In the genomic region with DNA sequence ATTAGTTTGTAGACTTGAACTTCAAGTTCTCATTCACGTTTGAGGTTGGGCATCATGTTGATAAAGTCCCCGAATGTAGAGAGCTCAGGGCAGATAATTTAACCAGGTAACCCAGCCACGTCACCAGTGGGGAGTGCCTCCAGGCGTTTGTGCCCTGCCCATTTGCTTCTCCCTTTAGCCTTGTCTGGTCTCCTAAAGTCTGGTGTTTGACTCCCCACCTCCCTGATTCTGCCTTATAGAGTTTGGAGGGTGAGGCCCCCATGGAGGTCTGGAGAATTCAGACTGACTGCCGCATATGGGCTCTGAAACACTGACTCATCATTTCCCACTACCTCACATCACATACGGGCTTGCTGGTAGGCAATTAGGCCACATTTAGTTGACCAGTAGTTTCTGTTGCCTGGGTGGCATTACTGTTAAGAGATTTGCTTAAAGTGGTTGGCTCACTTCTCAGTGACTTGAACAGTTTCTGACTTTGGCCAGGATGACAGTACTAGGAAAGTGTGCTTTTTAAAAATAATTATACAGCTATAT, we compare ENCODE assay signal across 22 cellular contexts.
DNase-seq lines count a peak whose midpoint lies in the region; ATAC-seq, FAIRE-seq and TF ChIP-seq lines count a peak whose summit lies in the region.
"Had no signal": no experiment of that assay in that cellular context is flagged by ENCODE, and none has a peak within 500 bp of the region (broad histone marks: within the 10 kb centered on the region; RNA-seq: fewer than 3 reads in every experiment).

No MANE protein-coding gene starts in this region.

- no peak overlapping the region for H3K4ac ChIP-seq in mesenchymal stem cell (ENCODE audit: low read depth in 1 of 2, low read length in 2 of 2)

- FAIRE-seq in HepG2 (lab: Jason Lieb, UNC), result no peak
- FAIRE-seq: endometrium had no signal

- 96% methylated on average over 6 of the region's 6 CpGs for WGBS in HepG2 (ENCODE audit: low lambda C conversion rate)
- WGBS in right lobe of liver (ENCODE audit: insufficient coverage, low coverage, low lambda C conversion rate, missing lambda C conversion rate), result 84% methylated on average over 5 of the region's 6 CpGs
- 100% methylated on average over 3 of the region's 6 CpGs for WGBS in mesenchymal stem cell

- no peaks in the 10 kb centered on the region for H3K9me3 ChIP-seq in HepG2 (ENCODE audit: low read length)
- no peaks in the 10 kb centered on the region for H3K9me3 ChIP-seq in right lobe of liver
- no peaks in the 10 kb centered on the region for H3K9me3 ChIP-seq in mesenchymal stem cell (ENCODE audit: control insufficient read depth, low read length)
- H3K9me3 ChIP-seq in A673 (ENCODE audit: low read depth, low read length, poor library complexity, severe bottlenecking), result no peaks in the 10 kb centered on the region
- H3K9me3 ChIP-seq: body of pancreas, colonic mucosa, Peyer's patch, suprapubic skin had no signal

- H3K4me2 ChIP-seq in HepG2 (ENCODE audit: low read depth, low read length) (no peak overlapping the region), mesenchymal stem cell (ENCODE audit: low read length, poor library complexity, severe bottlenecking) (no peak overlapping the region)

- H3K27me3 ChIP-seq in HepG2 (ENCODE audit: control insufficient read depth in 1 of 2, insufficient read depth in 2 of 2, low read length in 2 of 2), result no peaks in the 10 kb centered on the region
- H3K27me3 ChIP-seq in right lobe of liver, result no peaks in the 10 kb centered on the region
- no peaks in the 10 kb centered on the region for H3K27me3 ChIP-seq in mesenchymal stem cell (ENCODE audit: control insufficient read depth in 1 of 2, insufficient read depth in 1 of 2, low read length in 2 of 2)
- no peaks in the 10 kb centered on the region for H3K27me3 ChIP-seq in A673 (replicated peaks; ENCODE audit: insufficient read depth, low read depth, low read length, poor library complexity)
- H3K27me3 ChIP-seq: body of pancreas, colonic mucosa, Peyer's patch, suprapubic skin had no signal

- intact Hi-C loops in HepG2 (cut with micrococcal nuclease; ENCODE audit: unreplicated experiment), result no loop called here
- intact Hi-C loops in right lobe of liver (cut with DNase I), result no loop called here
- intact Hi-C loops in A673 (cut with micrococcal nuclease; ENCODE audit: unreplicated experiment), result no loop called here

- POLR2A ChIA-PET in HepG2 (lab: Yijun Ruan, JAX) (no interaction called here), A673 (lab: Charles Lee; ENCODE audit: low non-redundant PET) (no interaction called here)

- no peak for DNase-seq in HepG2 (ENCODE audit: low spot score)
- DNase-seq in right lobe of liver, result no peak
- peak; percentile 22 for DNase-seq in astrocyte of the spinal cord (ENCODE audit: low read depth, low spot score)
- DNase-seq in mesenchymal stem cell, result peak; percentile 28
- DNase-seq in NCI-H146 treated with DMSO at 0.1 percent for 48 hours (lab: John Stamatoyannopoulos, UW; ENCODE audit: unreplicated experiment), result no peak
- no peak for DNase-seq in A673 (ENCODE audit: low spot score)
- no peak for DNase-seq in DMS114 treated with DMSO at 0.1 percent for 48 hours (lab: John Stamatoyannopoulos, UW; ENCODE audit: unreplicated experiment)
- no peak for DNase-seq in omental fat pad (ENCODE audit: low spot score)
- DNase-seq: activated naive CD4-positive, alpha-beta T cell; body of pancreas; colonic mucosa; DMS79; islet precursor cell; naive B cell; NCI-H2029 treated with DMSO at 0.1 percent for 48 hours; NCI-H446 treated with DMSO at 0.1 percent for 48 hours; Peyer's patch; stimulated activated CD4-positive, alpha-beta T cell treated with anti-CD3 and anti-CD28 coated beads, Interleukin-4, amount 100 ng/mL, for 4 hours had no signal

- H4K20me1 ChIP-seq in HepG2 (ENCODE audit: insufficient read depth, low read length), result no peaks in the 10 kb centered on the region

- H2AFZ ChIP-seq in HepG2 (ENCODE audit: low read length), result no peak overlapping the region
- H2AFZ ChIP-seq in mesenchymal stem cell (ENCODE audit: low read depth, low read length), result no peak overlapping the region

- H2BK12ac ChIP-seq in mesenchymal stem cell (ENCODE audit: low read length in 2 of 2), result no peak overlapping the region

- H2BK15ac ChIP-seq in mesenchymal stem cell (ENCODE audit: low read depth, poor library complexity, severe bottlenecking), result no peak overlapping the region

- in situ Hi-C loops in HepG2 (cut with HindIII; ENCODE audit: extremely low pct_ligation_motif_present, low pct_unique_long_range_greater_than_20kb), result no loop called here
- in situ Hi-C loops in astrocyte of the spinal cord (cut with HindIII; ENCODE audit: low sequenced_read_pairs), result no loop called here

- H3K27ac ChIP-seq in HepG2 (ENCODE audit: extremely low read length, insufficient read depth, low read length) (no peak overlapping the region), right lobe of liver (no peak overlapping the region), mesenchymal stem cell (ENCODE audit: low read length, poor library complexity, severe bottlenecking) (no peak overlapping the region), A673 (ENCODE audit: low read depth, low read length, poor library complexity, severe bottlenecking) (no peak overlapping the region)
- H3K27ac ChIP-seq: body of pancreas, colonic mucosa, Peyer's patch, SK-N-MC, suprapubic skin had no signal

- no peak overlapping the region for H3K23ac ChIP-seq in mesenchymal stem cell (ENCODE audit: low read length in 2 of 2)

- peaks cover 24% of the 10 kb centered on the region for H3K79me1 ChIP-seq in mesenchymal stem cell (replicated peaks; ENCODE audit: low read length, poor library complexity, severe bottlenecking)

- TF ChIP-seq EP300 in HepG2 (IDR thresholded peaks at IDR 0.05; ENCODE audit: low read depth in 2 of 2, low read length in 2 of 2), result no peak
- no peak for TF ChIP-seq EP300 in HepG2 (CRISPR knock-in tag; IDR thresholded peaks at IDR 0.05; ENCODE audit: borderline replicate concordance)

- H3K9ac ChIP-seq in HepG2 (ENCODE audit: insufficient read depth, low read depth, low read length) (no peak overlapping the region), mesenchymal stem cell (ENCODE audit: low read length) (no peak overlapping the region)

- H3K4me3 ChIP-seq in HepG2 (replicated peaks in 1 of 3; ENCODE audit: insufficient read depth in 1 of 3, low read depth in 2 of 3, low read length in 3 of 3) (no peak overlapping the region), right lobe of liver (no peak overlapping the region), astrocyte of the spinal cord (ENCODE audit: low read depth, low read length) (no peak overlapping the region), mesenchymal stem cell (ENCODE audit: insufficient read depth in 1 of 2, low read depth in 1 of 2, low read length in 2 of 2) (no peak overlapping the region), A673 (ENCODE audit: low read depth, low read length, poor library complexity, severe bottlenecking) (no peak overlapping the region)
- H3K4me3 ChIP-seq: body of pancreas, colonic mucosa, lung, Peyer's patch, SK-N-MC, suprapubic skin had no signal

- H2AK5ac ChIP-seq in mesenchymal stem cell (ENCODE audit: low read length, severe bottlenecking), result no peak overlapping the region

- H3K4me1 ChIP-seq in HepG2 (ENCODE audit: insufficient read depth, low read length) (no peaks in the 10 kb centered on the region), right lobe of liver (no peaks in the 10 kb centered on the region), mesenchymal stem cell (ENCODE audit: control insufficient read depth, insufficient read depth, low read depth, low read length) (peaks cover 12% of the 10 kb centered on the region), A673 (ENCODE audit: insufficient read depth, low read length, poor library complexity, severe bottlenecking) (no peaks in the 10 kb centered on the region)
- H3K4me1 ChIP-seq: colonic mucosa, Peyer's patch had no signal

- TF ChIP-seq POLR2A in HepG2 (IDR thresholded peaks at IDR 0.05; ENCODE audit: insufficient read depth in 1 of 2, low read depth in 2 of 2, low read length in 2 of 2) (no peak), right lobe of liver (IDR thresholded peaks at IDR 0.05) (no peak)

- peak overlapping the region; percentile 21 for H4K8ac ChIP-seq in mesenchymal stem cell (ENCODE audit: low read length)

- no peak overlapping the region for H2BK120ac ChIP-seq in mesenchymal stem cell (ENCODE audit: low read depth, low read length)

- no peaks in the 10 kb centered on the region for H3K79me2 ChIP-seq in HepG2 (ENCODE audit: insufficient read depth, low read length)

- BruUV-seq in HepG2 (replicated peaks; lab: Mats Ljungman, UMichigan) (TSS peak; percentile 12), A673 (replicated peaks; lab: Mats Ljungman, UMichigan) (no TSS peak)

- TF ChIP-seq CTCF in HepG2 (CRISPR knock-in tag; IDR thresholded peaks at IDR 0.05) (no peak), right lobe of liver (IDR thresholded peaks at IDR 0.05) (no peak), astrocyte of the spinal cord (IDR thresholded peaks at IDR 0.05; ENCODE audit: low read depth, low read length) (no peak), A673 (conservative IDR thresholded peaks at IDR 0.05; ENCODE audit: low read depth, low read length) (no peak), omental fat pad (IDR thresholded peaks at IDR 0.05) (no peak)

- H3K14ac ChIP-seq in mesenchymal stem cell (ENCODE audit: low read length in 2 of 2), result no peak overlapping the region

- ATAC-seq in HepG2 (no peak), right lobe of liver (no peak), omental fat pad (ENCODE audit: low FRiP score) (no peak)
- ATAC-seq: body of pancreas had no signal

- H3K18ac ChIP-seq in mesenchymal stem cell (ENCODE audit: low read depth in 1 of 2, low read length in 2 of 2), result no peak overlapping the region

- H4K91ac ChIP-seq in mesenchymal stem cell (ENCODE audit: low read length), result no peak overlapping the region

- peaks cover 20 to 66% of the 10 kb centered on the region in 2 experiments for H3K36me3 ChIP-seq in HepG2 (replicated peaks in 1 of 2; ENCODE audit: control insufficient read depth in 1 of 2, insufficient read depth in 2 of 2, low read length in 2 of 2)
- peaks cover 0 to 48% (median 22%) of the 10 kb centered on the region in 4 donors for H3K36me3 ChIP-seq in right lobe of liver
- H3K36me3 ChIP-seq in mesenchymal stem cell (ENCODE audit: control insufficient read depth in 1 of 2, insufficient read depth in 2 of 2, low read depth in 1 of 2, low read length in 2 of 2), result peaks cover 28 to 85% of the 10 kb centered on the region in 2 experiments
- H3K36me3 ChIP-seq in A673 (ENCODE audit: insufficient read depth, low read length, poor library complexity, severe bottlenecking), result peaks cover 50% of the 10 kb centered on the region

- no peak for TF ChIP-seq RAD21 in HepG2 (CRISPR knock-in tag; IDR thresholded peaks at IDR 0.05)

- CTCF ChIA-PET in HepG2 (lab: Yijun Ruan, JAX; ENCODE audit: low intra/inter-chr PET ratio, low total read pairs), result no interaction called here
- CTCF ChIA-PET in A673 (lab: Charles Lee), result interaction anchor here (0.6 kb wide), 1 partner anchor 11 kb away, joined by 3 read pairs; no protein-coding TSS in a partner anchor

- no peak overlapping the region for H2BK5ac ChIP-seq in mesenchymal stem cell (ENCODE audit: low read depth, low read length, poor library complexity, severe bottlenecking)

TF ChIP-seq in HepG2, 621 proteins besides CTCF, POLR2A, EP300 and RAD21:
- TF ChIP-seq MAFK (conservative IDR thresholded peaks at IDR 0.05 in 1 of 2, IDR thresholded peaks at IDR 0.05 in 1 of 2; ENCODE audit: low read length in 2 of 2) (peak; percentile 64 to 70), ZNF17 (CRISPR knock-in tag; IDR thresholded peaks at IDR 0.05) (no peak), MAFF (IDR thresholded peaks at IDR 0.05; ENCODE audit: low read depth, low read length) (peak; percentile 51)
TF ChIP-seq in HepG2: peak in this region for 2.

Comparison
In these comparisons a context has a peak if more than half of its experiments do, and no peak if none do; other contexts are left out.
1. DNase-seq: peak in astrocyte of the spinal cord (single experiment) and mesenchymal stem cell (single experiment); none in HepG2 (single experiment), right lobe of liver (0 of 3), NCI-H146 treated with DMSO at 0.1 percent for 48 hours (single experiment), A673 (single experiment), DMS114 treated with DMSO at 0.1 percent for 48 hours (single experiment) and omental fat pad (single experiment).